1 cellular context compared by ENCODE assay signal in genomic region chr12:6935551-6936377, GRCh38.
TF ChIP-seq lines count a peak whose summit lies in the region.

No MANE protein-coding gene starts in this region.

TF ChIP-seq in endothelial cell of umbilical vein, 7 proteins besides CTCF, POLR2A, EP300 and RAD21:
- TF ChIP-seq EZH2 (IDR thresholded peaks at IDR 0.05; ENCODE audit: borderline replicate concordance, low read depth, low read length, severe bottlenecking) (no peak), POLR2AphosphoS5 (IDR thresholded peaks at IDR 0.05; ENCODE audit: insufficient read depth, low read depth, low read length) (no peak), MYC (IDR thresholded peaks at IDR 0.05; ENCODE audit: low read depth, low read length) (no peak), MAX (IDR thresholded peaks at IDR 0.05; ENCODE audit: insufficient read depth, insufficient read length) (no peak), GATA2 (IDR thresholded peaks at IDR 0.05; ENCODE audit: insufficient read depth, insufficient read length, low read depth, low read length) (no peak), FOS (IDR thresholded peaks at IDR 0.05; ENCODE audit: borderline replicate concordance, insufficient read depth, low read length) (no peak), JUN (IDR thresholded peaks at IDR 0.05; ENCODE audit: borderline replicate concordance, insufficient read depth, insufficient read length, low read depth) (no peak)
